In genomic region chr1:110921953-110922352, GRCh38 we compare ENCODE assay signal across 1 cellular context.
TF ChIP-seq lines count a peak whose summit lies in the region.

No MANE protein-coding gene starts in this region.

TF ChIP-seq in GM12891, 5 proteins besides CTCF, POLR2A, EP300 and RAD21 (continued from another document):
- TF ChIP-seq PAX5 (IDR thresholded peaks at IDR 0.05; ENCODE audit: insufficient read depth, low read length, severe bottlenecking), result no peak
